Comparison of ENCODE assay signal across 1 cellular context in genomic region chr20:266604-267562, GRCh38.
TF ChIP-seq lines count a peak whose summit lies in the region.

No MANE protein-coding gene starts in this region.

TF ChIP-seq in HepG2, 621 proteins besides CTCF, POLR2A, EP300 and RAD21 (continued from another document and continues in another):
- TF ChIP-seq NR2C2 (CRISPR knock-in tag; IDR thresholded peaks at IDR 0.05; ENCODE audit: borderline replicate concordance) = peak; percentile 56; the same call in 1 of the 2 replicates
- TF ChIP-seq LBX2 (CRISPR knock-in tag; IDR thresholded peaks at IDR 0.05; ENCODE audit: borderline replicate concordance) = peak; percentile 89
- TF ChIP-seq FOXJ3 (CRISPR knock-in tag; IDR thresholded peaks at IDR 0.05; ENCODE audit: borderline replicate concordance) = peak; percentile 71
- TF ChIP-seq CHD2 (IDR thresholded peaks at IDR 0.05; ENCODE audit: low read depth, low read length) = 0 out of 2 replicates have a peak, but pooled peaks have one; percentile 35
- peak; percentile 75 for TF ChIP-seq KMT2B (CRISPR knock-in tag; IDR thresholded peaks at IDR 0.05)
- TF ChIP-seq ZBTB7A (CRISPR knock-in tag; IDR thresholded peaks at IDR 0.05) = peak; percentile 73
- TF ChIP-seq ZNF432 (CRISPR knock-in tag; IDR thresholded peaks at IDR 0.05; ENCODE audit: borderline replicate concordance) = no peak
- 0 out of 2 replicates have a peak, but pooled peaks have one; percentile 0 for TF ChIP-seq MAFF (IDR thresholded peaks at IDR 0.05; ENCODE audit: low read depth, low read length)
- TF ChIP-seq ZNF615 (CRISPR knock-in tag; IDR thresholded peaks at IDR 0.05; ENCODE audit: borderline replicate concordance) = 0 out of 2 replicates have a peak, but pooled peaks have one; percentile 74
- peak; percentile 65 for TF ChIP-seq PPARG (CRISPR knock-in tag; conservative IDR thresholded peaks at IDR 0.05)
- TF ChIP-seq BCL6 (CRISPR knock-in tag; IDR thresholded peaks at IDR 0.05) = peak; percentile 64
- TF ChIP-seq ZNF224 (CRISPR knock-in tag; IDR thresholded peaks at IDR 0.05) = peak; percentile 99
- 0 out of 2 replicates have a peak, but pooled peaks have one; percentile 37 for TF ChIP-seq ZNF569 (CRISPR knock-in tag; IDR thresholded peaks at IDR 0.05; ENCODE audit: borderline replicate concordance)
- peak; percentile 86; the same call in 1 of the 2 replicates for TF ChIP-seq ZNF670 (CRISPR knock-in tag; IDR thresholded peaks at IDR 0.05; ENCODE audit: borderline replicate concordance)
- TF ChIP-seq NFAT5 (CRISPR knock-in tag; IDR thresholded peaks at IDR 0.05) = peak; percentile 78
- peak; percentile 95 for TF ChIP-seq ZBTB25 (CRISPR knock-in tag; IDR thresholded peaks at IDR 0.05)
- peak; percentile 81 for TF ChIP-seq ZBTB26 (CRISPR knock-in tag; IDR thresholded peaks at IDR 0.05; ENCODE audit: borderline replicate concordance)
- TF ChIP-seq ZNF34 (CRISPR knock-in tag; IDR thresholded peaks at IDR 0.05; ENCODE audit: borderline replicate concordance) = peak; percentile 95; the same call in 1 of the 2 replicates
- TF ChIP-seq ZSCAN21 (CRISPR knock-in tag; IDR thresholded peaks at IDR 0.05; ENCODE audit: borderline replicate concordance) = peak; percentile 64; the same call in 1 of the 2 replicates
- peak; percentile 90 for TF ChIP-seq ZNF546 (CRISPR knock-in tag; conservative IDR thresholded peaks at IDR 0.05)
- peak; percentile 95; the same call in 1 of the 2 replicates for TF ChIP-seq CHCHD3 (CRISPR knock-in tag; IDR thresholded peaks at IDR 0.05)
- TF ChIP-seq NR2F6 (IDR thresholded peaks at IDR 0.05) = no peak; the same call in 1 of the 2 replicates
- TF ChIP-seq NR2F6 (CRISPR knock-in tag; IDR thresholded peaks at IDR 0.05) = peak; percentile 79
- TF ChIP-seq NR2F2 (IDR thresholded peaks at IDR 0.05; ENCODE audit: borderline replicate concordance, low read depth) = no peak
- peak; percentile 81 for TF ChIP-seq YEATS4 (CRISPR knock-in tag; IDR thresholded peaks at IDR 0.05; ENCODE audit: borderline replicate concordance)
- TF ChIP-seq SP1 (IDR thresholded peaks at IDR 0.05) = no peak
- peak; percentile 88 for TF ChIP-seq SP1 (CRISPR knock-in tag; IDR thresholded peaks at IDR 0.05)
- TF ChIP-seq CBX5 (CRISPR knock-in tag; IDR thresholded peaks at IDR 0.05; ENCODE audit: borderline replicate concordance) = peak; percentile 69; the same call in 1 of the 2 replicates
- 0 out of 2 replicates have a peak, but pooled peaks have one; percentile 81 for TF ChIP-seq ZNF567 (CRISPR knock-in tag; IDR thresholded peaks at IDR 0.05; ENCODE audit: borderline replicate concordance)
- peak; percentile 94 for TF ChIP-seq PTBP1 (IDR thresholded peaks at IDR 0.05; ENCODE audit: low read depth, low read length, poor library complexity, severe bottlenecking)
- no peak for TF ChIP-seq SOX6 (IDR thresholded peaks at IDR 0.05)
- TF ChIP-seq SOX6 (CRISPR knock-in tag; IDR thresholded peaks at IDR 0.05) = peak; percentile 91
- peak; percentile 96 for TF ChIP-seq REL (CRISPR knock-in tag; conservative IDR thresholded peaks at IDR 0.05)
- TF ChIP-seq IRF2 (CRISPR knock-in tag; IDR thresholded peaks at IDR 0.05) = peak; percentile 87; the same call in 1 of the 2 replicates
- TF ChIP-seq BORCS8-MEF2B (CRISPR knock-in tag; IDR thresholded peaks at IDR 0.05) = peak; percentile 98
- TF ChIP-seq FOXK2 (IDR thresholded peaks at IDR 0.05) = 0 out of 2 replicates have a peak, but pooled peaks have one; percentile 4
- no peak for TF ChIP-seq ZNF207 (IDR thresholded peaks at IDR 0.05; ENCODE audit: borderline replicate concordance)
- TF ChIP-seq TMF1 (CRISPR knock-in tag; IDR thresholded peaks at IDR 0.05; ENCODE audit: low read depth) = peak; percentile 90
- no peak for TF ChIP-seq KDM1A (CRISPR knock-in tag; IDR thresholded peaks at IDR 0.05)
- peak; percentile 87 for TF ChIP-seq ZBTB8A (CRISPR knock-in tag; IDR thresholded peaks at IDR 0.05; ENCODE audit: borderline replicate concordance, low read depth)
- 0 out of 2 replicates have a peak, but pooled peaks have one; percentile 46 for TF ChIP-seq ZNF335 (CRISPR knock-in tag; IDR thresholded peaks at IDR 0.05)
- no peak for TF ChIP-seq LCORL (IDR thresholded peaks at IDR 0.05)
- TF ChIP-seq LCORL (CRISPR knock-in tag; IDR thresholded peaks at IDR 0.05) = peak; percentile 90
- 0 out of 2 replicates have a peak, but pooled peaks have one; percentile 57 for TF ChIP-seq KLF13 (CRISPR knock-in tag; IDR thresholded peaks at IDR 0.05)
- TF ChIP-seq HIVEP1 (CRISPR knock-in tag; IDR thresholded peaks at IDR 0.05) = peak; percentile 76
- no peak for TF ChIP-seq ZNF121 (CRISPR knock-in tag; IDR thresholded peaks at IDR 0.05)
- peak; percentile 85 for TF ChIP-seq GATAD1 (CRISPR knock-in tag; IDR thresholded peaks at IDR 0.05)
- peak; percentile 99 for TF ChIP-seq ZNF563 (CRISPR knock-in tag; IDR thresholded peaks at IDR 0.05)
- TF ChIP-seq ZNF318 (CRISPR knock-in tag; IDR thresholded peaks at IDR 0.05) = peak; percentile 94; the same call in 1 of the 2 replicates
- TF ChIP-seq ZNF720 (CRISPR knock-in tag; IDR thresholded peaks at IDR 0.05) = peak; percentile 92; the same call in 1 of the 2 replicates
- peak; percentile 87; the same call in 1 of the 2 replicates for TF ChIP-seq ZNF570 (CRISPR knock-in tag; IDR thresholded peaks at IDR 0.05; ENCODE audit: borderline replicate concordance)
- TF ChIP-seq ETV6 (CRISPR knock-in tag; conservative IDR thresholded peaks at IDR 0.05) = peak; percentile 89
- TF ChIP-seq MATR3 (CRISPR knock-in tag; IDR thresholded peaks at IDR 0.05) = no peak
- TF ChIP-seq ZNF598 (CRISPR knock-in tag; IDR thresholded peaks at IDR 0.05; ENCODE audit: borderline replicate concordance) = 0 out of 2 replicates have a peak, but pooled peaks have one; percentile 67
- no peak for TF ChIP-seq CENPBD1 (CRISPR knock-in tag; IDR thresholded peaks at IDR 0.05; ENCODE audit: borderline replicate concordance, low read depth)
- TF ChIP-seq MAFK (conservative IDR thresholded peaks at IDR 0.05 in 1 of 2, IDR thresholded peaks at IDR 0.05 in 1 of 2; ENCODE audit: low read length in 2 of 2) = no peak
- TF ChIP-seq ELF4 (CRISPR knock-in tag; IDR thresholded peaks at IDR 0.05; ENCODE audit: borderline replicate concordance) = no peak
- peak; percentile 93; the same call in 1 of the 2 replicates for TF ChIP-seq RFXAP (CRISPR knock-in tag; IDR thresholded peaks at IDR 0.05; ENCODE audit: borderline replicate concordance)
